Comparison of ENCODE assay signal across 17 cellular contexts in the genomic region with DNA sequence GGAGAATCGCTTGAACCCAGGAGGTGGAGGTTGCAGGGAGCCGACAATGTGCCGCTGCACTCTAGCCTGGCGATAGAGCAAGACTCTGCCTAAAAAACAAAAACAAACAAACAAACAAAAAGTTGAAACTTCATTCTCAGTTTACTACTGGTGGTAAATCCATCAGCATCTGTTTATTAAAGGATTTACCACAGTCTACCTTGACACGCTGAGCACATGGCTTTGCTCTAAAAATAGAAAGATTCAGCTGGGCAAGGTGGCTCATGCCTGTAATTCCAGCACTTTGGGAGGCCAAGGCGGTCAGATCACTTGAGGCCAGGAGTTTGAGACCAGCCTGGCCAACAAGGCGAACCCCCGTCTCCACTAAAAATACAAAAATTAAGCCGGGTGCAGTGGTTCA.
"Had no signal": no experiment of that assay in that cellular context is flagged by ENCODE, and none has a peak within 500 bp of the region (broad histone marks: within the 10 kb centered on the region; RNA-seq: fewer than 3 reads in every experiment).

No MANE protein-coding gene starts in this region.

- H3K4me1 ChIP-seq: uterus had no signal

- ATAC-seq: activated naive CD8-positive, alpha-beta T cell treated with anti-CD3 and anti-CD28 coated beads, Interleukin-2, amount 50 U/mL, for 24 hours; esophagus mucosa; natural killer cell had no signal

- H3K4me3 ChIP-seq: ascending aorta, dorsolateral prefrontal cortex, left ventricle myocardium inferior, tibial artery, uterus had no signal

- H3K9me3 ChIP-seq: ascending aorta, left ventricle myocardium inferior, neutrophil, tibial artery, uterus had no signal

- H3K36me3 ChIP-seq: ascending aorta, left ventricle myocardium inferior, neutrophil, tibial artery, uterus had no signal

- DNase-seq: activated CD4-positive, CD25-positive, alpha-beta regulatory T cell treated with anti-CD3 and anti-CD28 coated beads, Interleukin-2, amount 50 U/mL, for 72 hours; activated naive CD4-positive, alpha-beta T cell treated with Interleukin-2 at 50 U/mL for 16 hours; activated naive CD8-positive, alpha-beta T cell treated with anti-CD3 and anti-CD28 coated beads, Interleukin-2, amount 50 U/mL, for 24 hours; dorsolateral prefrontal cortex; hypothalamus; kidney; left ventricle myocardium inferior; natural killer cell; stimulated activated CD4-positive, alpha-beta T cell treated with anti-CD3 and anti-CD28 coated beads, Interleukin-15, amount 100 ng/mL, for 24 hours; stimulated activated CD4-positive, alpha-beta T cell treated with anti-CD3 and anti-CD28 coated beads, Interleukin-4, amount 100 ng/mL, for 1 hour; stimulated activated naive CD4-positive, alpha-beta T cell; T1000; tibial artery; uterus had no signal

- H3K27ac ChIP-seq: left ventricle myocardium inferior, neutrophil, tibial artery had no signal

- H3K27me3 ChIP-seq: ascending aorta, dorsolateral prefrontal cortex, neutrophil, tibial artery, uterus had no signal
